ENCODE assay signal across 32 cellular contexts in the genomic region with DNA sequence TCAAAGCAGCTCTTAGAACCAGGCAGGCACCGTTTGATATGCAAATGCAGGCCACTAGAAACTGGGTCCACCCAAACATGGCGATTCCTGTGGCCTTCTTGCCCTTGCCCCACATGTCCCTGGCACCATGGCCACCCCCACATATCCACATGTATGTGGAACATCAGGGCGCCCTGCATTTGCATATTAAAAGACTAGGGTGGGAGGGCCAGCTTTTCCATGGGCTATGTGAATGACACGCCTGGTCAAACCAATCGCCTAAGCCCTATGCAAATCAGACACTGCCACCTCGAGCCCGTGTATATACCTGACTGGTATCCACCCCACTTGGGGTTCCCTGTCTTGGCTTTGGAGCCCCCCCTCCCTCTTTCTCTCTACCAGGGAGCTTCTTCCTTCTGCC.
DNase-seq lines count a peak whose midpoint lies in the region; ATAC-seq and TF ChIP-seq lines count a peak whose summit lies in the region.
"Had no signal": no experiment of that assay in that cellular context is flagged by ENCODE, and none has a peak within 500 bp of the region (broad histone marks: within the 10 kb centered on the region; RNA-seq: fewer than 3 reads in every experiment).

No MANE protein-coding gene starts in this region.

- H3K9me3 ChIP-seq in BLaER1 (peaks cover 20% of the 10 kb centered on the region), OCI-LY1 (ENCODE audit: low read length) (no peaks in the 10 kb centered on the region), lower lobe of right lung (no peaks in the 10 kb centered on the region)
- H3K9me3 ChIP-seq: SK-N-SH had no signal

- peak overlapping the region; percentile 96 for H3K4me2 ChIP-seq in BLaER1
- peak overlapping the region; percentile 6; the same call in 1 of the 2 replicates for H3K4me2 ChIP-seq in OCI-LY1 (ENCODE audit: low read length)
- H3K4me2 ChIP-seq: PC-9 had no signal

- H3K27ac ChIP-seq in BLaER1 (no peak overlapping the region), OCI-LY1 (ENCODE audit: low read depth, low read length, poor library complexity, severe bottlenecking) (peak overlapping the region; percentile 99), lower lobe of right lung (peak overlapping the region; percentile 67)
- H3K27ac ChIP-seq: 22Rv1, PC-9 had no signal

- H3K27me3 ChIP-seq in BLaER1 (no peaks in the 10 kb centered on the region), OCI-LY1 (ENCODE audit: insufficient read depth, low read length) (no peaks in the 10 kb centered on the region), lower lobe of right lung (ENCODE audit: low read depth) (no peaks in the 10 kb centered on the region)
- H3K27me3 ChIP-seq: upper lobe of left lung had no signal

- H3K9me2 ChIP-seq in OCI-LY1 (ENCODE audit: low read depth, low read length), result no peaks in the 10 kb centered on the region
- H3K9me2 ChIP-seq: SK-N-SH had no signal

- DNase-seq in DMS153 (lab: John Stamatoyannopoulos, UW) (peak; percentile 32), DMS153 treated with DMSO at 0.1 percent for 48 hours (lab: John Stamatoyannopoulos, UW; ENCODE audit: unreplicated experiment) (no peak), lower lobe of right lung (no peak)
- DNase-seq: activated CD4-positive, alpha-beta memory T cell treated with anti-CD3 and anti-CD28 coated beads for 36 hours; activated CD4-positive, CD25-positive, alpha-beta regulatory T cell treated with anti-CD3 and anti-CD28 coated beads, Interleukin-2, amount 50 U/mL, for 72 hours; activated naive CD4-positive, alpha-beta T cell; activated naive CD8-positive, alpha-beta T cell treated with anti-CD3 and anti-CD28 coated beads, Interleukin-2, amount 50 U/mL, for 24 hours; activated T-cell treated with anti-CD3 and anti-CD28 coated beads, Interleukin-2, amount 50 U/mL, for 72 hours; cortex of kidney; effector memory CD8-positive, alpha-beta T cell; EL; erythroblast; glutamatergic neuron; HCEC 1CT; Kasumi-1; mucosa of descending colon; NCI-H1436; NCI-H2081 treated with DMSO at 0.1 percent for 48 hours; PC-9; stimulated activated naive B cell treated with anti-CD40 and anti-IgM and Interleukin-4, amounts not matched to agents 10 μg/mL and 1 μg/mL and 100 μg/mL, for 72 hours had no signal

- no peaks in the 10 kb centered on the region for H3F3A ChIP-seq in OCI-LY1 (ENCODE audit: insufficient read depth, low read length)

- no peaks in the 10 kb centered on the region for H4K20me1 ChIP-seq in BLaER1
- no peaks in the 10 kb centered on the region for H4K20me1 ChIP-seq in OCI-LY1 (ENCODE audit: insufficient read depth, low read length)

- H3K36me3 ChIP-seq in BLaER1 (0 out of 2 replicates have a peak, but pooled peaks cover 3% of the 10 kb centered on the region), OCI-LY1 (ENCODE audit: insufficient read depth, low read length) (no peaks in the 10 kb centered on the region; the same call in 1 of the 2 replicates), lower lobe of right lung (no peaks in the 10 kb centered on the region)
- H3K36me3 ChIP-seq: upper lobe of left lung had no signal

- H3K4me1 ChIP-seq in BLaER1, result peaks cover 82% of the 10 kb centered on the region
- peaks cover 60% of the 10 kb centered on the region for H3K4me1 ChIP-seq in OCI-LY1 (ENCODE audit: insufficient read depth, low read length, severe bottlenecking)
- peaks cover 14% of the 10 kb centered on the region for H3K4me1 ChIP-seq in lower lobe of right lung

- H3K9ac ChIP-seq in BLaER1, result no peak overlapping the region; the same call in 1 of the 2 replicates
- H3K9ac ChIP-seq in OCI-LY1 (ENCODE audit: low read length), result no peak overlapping the region
- H3K9ac ChIP-seq: SK-N-SH had no signal

- H3K4me3 ChIP-seq in BLaER1 (no peak overlapping the region), OCI-LY1 (ENCODE audit: low read depth, low read length, poor library complexity, severe bottlenecking) (no peak overlapping the region), lower lobe of right lung (no peak overlapping the region)
- H3K4me3 ChIP-seq: GM12878, lung, mucosa of descending colon, PC-9, skin epidermis had no signal

- intact Hi-C loops in lower lobe of right lung (cut with DNase I), result no loop called here

- ATAC-seq in lower lobe of right lung (no peak), HG03159 (IDR thresholded peaks at IDR 0.05; ENCODE audit: unreplicated experiment) (no peak), GM21576 (IDR thresholded peaks at IDR 0.05; ENCODE audit: unreplicated experiment) (no peak), HG03196 (IDR thresholded peaks at IDR 0.05; ENCODE audit: unreplicated experiment) (no peak)
- ATAC-seq: activated naive CD8-positive, alpha-beta T cell treated with anti-CD3 and anti-CD28 coated beads, Interleukin-2, amount 50 U/mL, for 24 hours; activated T-cell treated with anti-CD3 and anti-CD28 coated beads, Interleukin-2, amount 50 U/mL, for 72 hours; effector memory CD8-positive, alpha-beta T cell; GM12878; natural killer cell treated with Interleukin-12 subunit alpha and Interleukin-12 subunit beta and Interleukin-15 and Interleukin-18, amount 100 ng/mL, for 72 hours; stimulated activated naive B cell treated with anti-CD40 and anti-IgM and Interleukin-4, amounts not matched to agents 10 μg/mL and 1 μg/mL and 100 μg/mL, for 72 hours had no signal

- H3K79me2 ChIP-seq in OCI-LY1 (ENCODE audit: insufficient read depth, low read length), result no peaks in the 10 kb centered on the region

- no peak overlapping the region for H2AFZ ChIP-seq in OCI-LY1 (ENCODE audit: low read length)
- H2AFZ ChIP-seq: PC-9 had no signal

- no peak for TF ChIP-seq CTCF in OCI-LY1 (IDR thresholded peaks at IDR 0.05; ENCODE audit: low read length)
- TF ChIP-seq CTCF in lower lobe of right lung (IDR thresholded peaks at IDR 0.05), result no peak
